ENCODE assay signal across 1 cellular context in genomic region chr5:770585-770984, GRCh38. TPM values are rescaled to one million over a fixed set of nuclear protein-coding genes. Genes with fewer than 3 reads are reported as not detected.
"Had no signal": no experiment of that assay in that cellular context is flagged by ENCODE, and none has a peak within 500 bp of the region (broad histone marks: within the 10 kb centered on the region; RNA-seq: fewer than 3 reads in every experiment).

No MANE protein-coding gene starts in this region.

RNA-seq across cellular contexts. Expression of gene ZDHHC11B, which starts 13.9 kb away (rescaled TPM):
- total RNA-seq: osteoblast had no signal
